15 cellular contexts compared by ENCODE assay signal in genomic region chr15:64847448-64847847, GRCh38. TPM values are rescaled to one million over a fixed set of nuclear protein-coding genes. Genes with fewer than 3 reads are reported as not detected.
DNase-seq lines count a peak whose midpoint lies in the region; ATAC-seq and TF ChIP-seq lines count a peak whose summit lies in the region.
"Had no signal": no experiment of that assay in that cellular context is flagged by ENCODE, and none has a peak within 500 bp of the region (broad histone marks: within the 10 kb centered on the region; RNA-seq: fewer than 3 reads in every experiment).

No MANE protein-coding gene starts in this region.

- WGBS in neuronal stem cell (ENCODE audit: extremely low coverage in 2 of 2, insufficient read length in 2 of 2, insufficient replicate concordance in 1 of 2), 2 donors, result no CpG with 5 or more reads among the region's 3 CpGs
- 85% methylated on average over 3 of the region's 3 CpGs for WGBS in testis, 2 donors

- H3K27ac ChIP-seq in BLaER1, result no peak overlapping the region; the same call in none of the 2 replicates
- no peak overlapping the region for H3K27ac ChIP-seq in neuronal stem cell (replicated peaks; ENCODE audit: low read length)
- no peak overlapping the region for H3K27ac ChIP-seq in testis
- H3K27ac ChIP-seq: prostate gland had no signal

- intact Hi-C loops in testis (cut with DNase I; ENCODE audit: low total_unique reads), result no loop called here

- ATAC-seq in central memory CD8-positive, alpha-beta T cell (replicated peaks; ENCODE audit: extremely low read depth, poor library complexity, severe bottlenecking), result no peak
- ATAC-seq in HG02840 (IDR thresholded peaks at IDR 0.05; ENCODE audit: low FRiP score, unreplicated experiment), result no peak
- no peak for ATAC-seq in HG02981 (IDR thresholded peaks at IDR 0.05; ENCODE audit: unreplicated experiment)
- ATAC-seq: Panc1 had no signal

- H4K20me1 ChIP-seq in BLaER1, result peaks cover 79% of the 10 kb centered on the region

- H2BK120ac ChIP-seq in neuronal stem cell (ENCODE audit: low read depth, low read length), result no peak overlapping the region

- no peak overlapping the region; the same call in 1 of the 2 replicates for H3K9ac ChIP-seq in BLaER1
- H3K9ac ChIP-seq in neuronal stem cell (ENCODE audit: low read depth, low read length, poor library complexity), result no peak overlapping the region

- no peak overlapping the region for H3K4me3 Mint-ChIP-seq in HFFc6
- peak overlapping the region; percentile 48 for H3K4me3 Mint-ChIP-seq in central memory CD8-positive, alpha-beta T cell

- TF ChIP-seq POLR2A in testis (IDR thresholded peaks at IDR 0.05), result no peak

- H3K4me1 Mint-ChIP-seq in HFFc6 (ENCODE audit: low read depth), result peaks cover 75% of the 10 kb centered on the region
- peaks cover 81% of the 10 kb centered on the region for H3K4me1 Mint-ChIP-seq in central memory CD8-positive, alpha-beta T cell

- DNase-seq in HFFc6 (no peak), neuronal stem cell (ENCODE audit: low spot score) (no peak), testis (no peak), amniotic stem cell (lab: John Stamatoyannopoulos, UW) (no peak)
- DNase-seq in central memory CD8-positive, alpha-beta T cell (ENCODE audit: low spot score in 2 of 2), result no peak
- DNase-seq: cerebellar nuclear complex, DMS153, midbrain, MV-4-11, NCI-H2107 had no signal

- H3K36me3 Mint-ChIP-seq in HFFc6 (ENCODE audit: low read depth), result peaks cover 28% of the 10 kb centered on the region
- H3K36me3 Mint-ChIP-seq in central memory CD8-positive, alpha-beta T cell (ENCODE audit: insufficient read depth), result peaks cover 29% of the 10 kb centered on the region

- H3K27me3 Mint-ChIP-seq in HFFc6 (ENCODE audit: insufficient read depth), result no peaks in the 10 kb centered on the region; the same call in 1 of the 2 replicates
- no peaks in the 10 kb centered on the region for H3K27me3 Mint-ChIP-seq in central memory CD8-positive, alpha-beta T cell

- no peak overlapping the region for H2AFZ ChIP-seq in neuronal stem cell (ENCODE audit: low read length)

- H2AK5ac ChIP-seq in neuronal stem cell (ENCODE audit: low read depth, low read length), result no peak overlapping the region

- peak overlapping the region; percentile 37; the same call in 1 of the 2 replicates for H3K27ac Mint-ChIP-seq in HFFc6
- H3K27ac Mint-ChIP-seq in central memory CD8-positive, alpha-beta T cell (ENCODE audit: low read depth), result no peak overlapping the region

- no peak overlapping the region for H3K4ac ChIP-seq in neuronal stem cell (ENCODE audit: low read length)

- no peaks in the 10 kb centered on the region for H3K27me3 ChIP-seq in BLaER1
- H3K27me3 ChIP-seq in neuronal stem cell (ENCODE audit: control insufficient read depth in 3 of 3, insufficient read depth in 3 of 3, low read depth in 1 of 3, low read length in 3 of 3), result no peaks in the 10 kb centered on the region
- H3K27me3 ChIP-seq in testis, result no peaks in the 10 kb centered on the region

- no peak overlapping the region for H4K91ac ChIP-seq in neuronal stem cell (ENCODE audit: low read depth, low read length, poor library complexity)

- no peak overlapping the region for H3K4me3 ChIP-seq in BLaER1
- no peak overlapping the region for H3K4me3 ChIP-seq in neuronal stem cell (ENCODE audit: low read length in 2 of 2)
- no peak overlapping the region for H3K4me3 ChIP-seq in testis
- H3K4me3 ChIP-seq: prostate gland had no signal

- H2BK15ac ChIP-seq in neuronal stem cell (ENCODE audit: low read length), result no peak overlapping the region

- H3K18ac ChIP-seq in neuronal stem cell (ENCODE audit: low read length), result no peak overlapping the region

- no peak overlapping the region for H2BK12ac ChIP-seq in neuronal stem cell (ENCODE audit: low read length)

- H3K9me3 ChIP-seq in BLaER1, result no peaks in the 10 kb centered on the region
- no peaks in the 10 kb centered on the region for H3K9me3 ChIP-seq in neuronal stem cell (replicated peaks in 1 of 2; ENCODE audit: control insufficient read depth in 2 of 2, insufficient read depth in 1 of 2, low read depth in 1 of 2, low read length in 2 of 2)
- no peaks in the 10 kb centered on the region for H3K9me3 ChIP-seq in testis
- H3K9me3 ChIP-seq: prostate gland had no signal

- no peaks in the 10 kb centered on the region for H3K9me3 Mint-ChIP-seq in HFFc6
- H3K9me3 Mint-ChIP-seq in central memory CD8-positive, alpha-beta T cell, result no peaks in the 10 kb centered on the region

- peaks cover 11% of the 10 kb centered on the region for H3K79me1 ChIP-seq in neuronal stem cell (ENCODE audit: low read depth, low read length)

- H4K8ac ChIP-seq in neuronal stem cell (ENCODE audit: low read depth, low read length), result no peak overlapping the region

- H3K36me3 ChIP-seq in BLaER1 (peaks cover 46% of the 10 kb centered on the region), neuronal stem cell (replicated peaks in 1 of 2; ENCODE audit: control insufficient read depth in 2 of 2, insufficient read depth in 2 of 2, low read length in 2 of 2) (peaks cover 4 to 39% of the 10 kb centered on the region in 2 donors), testis (ENCODE audit: low read depth, missing control alignments) (no peaks in the 10 kb centered on the region)
- H3K36me3 ChIP-seq: prostate gland had no signal

- H3K23ac ChIP-seq in neuronal stem cell (ENCODE audit: low read depth, low read length, poor library complexity), result peak overlapping the region; percentile 3

- H3K4me2 ChIP-seq in BLaER1 (peak overlapping the region; percentile 98), neuronal stem cell (ENCODE audit: insufficient read depth, low read length, poor library complexity, severe bottlenecking) (no peak overlapping the region)

- H2BK5ac ChIP-seq in neuronal stem cell (ENCODE audit: low read length), result no peak overlapping the region

- peaks cover 77% of the 10 kb centered on the region for H3K4me1 ChIP-seq in BLaER1
- H3K4me1 ChIP-seq in neuronal stem cell (ENCODE audit: control insufficient read depth in 2 of 2, insufficient read depth in 1 of 2, low read depth in 1 of 2, low read length in 2 of 2), result peaks cover 10 to 26% of the 10 kb centered on the region in 2 donors
- H3K4me1 ChIP-seq in testis, result peaks cover 38% of the 10 kb centered on the region

- no peak overlapping the region for H3K14ac ChIP-seq in neuronal stem cell (ENCODE audit: low read length)

- TF ChIP-seq CTCF in HFFc6 (IDR thresholded peaks at IDR 0.05) (no peak), testis (IDR thresholded peaks at IDR 0.05) (no peak)

RNA-seq across cellular contexts. Expression of gene PLEKHO2, which starts 5.7 kb away (rescaled TPM):
- total RNA-seq in HFFc6 (2021; fragmentation: NEBNext Ultra II Directional; extraction: Animal tissue kit (Norgen Biotek cat#: 25700)), result 10 to 100 TPM; 23.0 to 28.3 (median 25.4) TPM
- 5.7 TPM for polyA plus RNA-seq in neuronal stem cell (2013, experiment 1 of 2)
- polyA plus RNA-seq in neuronal stem cell (2013, experiment 2 of 2), result 6.0 TPM
- 10 to 100 TPM; 17.2 to 28.9 TPM for total RNA-seq in testis
- polyA plus RNA-seq in testis (ENCODE audit: insufficient read depth, low read depth, low replicate concordance), result 19.3 TPM

RNA-seq across cellular contexts. Expression of gene PIF1, which starts 22.0 kb away (rescaled TPM):
- total RNA-seq in HFFc6 (2021; fragmentation: NEBNext Ultra II Directional; extraction: Animal tissue kit (Norgen Biotek cat#: 25700)), result 10 to 100 TPM in 1 of 6 experiments, 1 to 10 TPM in 5; 4.0 to 10.7 (median 8.4) TPM
- 38.9 TPM for polyA plus RNA-seq in neuronal stem cell (2013, experiment 1 of 2)
- polyA plus RNA-seq in neuronal stem cell (2013, experiment 2 of 2), result 36.9 TPM
- total RNA-seq in testis, result 10 to 100 TPM in 1 of 2 donors, 1 to 10 TPM in 1; 6.9 to 19.1 TPM
- 3.4 TPM for polyA plus RNA-seq in testis (ENCODE audit: insufficient read depth, low read depth, low replicate concordance)
